24 cellular contexts compared by ENCODE assay signal in genomic region chr15:101841656-101842055, GRCh38. TPM values are rescaled to one million over a fixed set of nuclear protein-coding genes. Genes with fewer than 3 reads are reported as not detected.
"Had no signal": no experiment of that assay in that cellular context is flagged by ENCODE, and none has a peak within 500 bp of the region (broad histone marks: within the 10 kb centered on the region; RNA-seq: fewer than 3 reads in every experiment).

No MANE protein-coding gene starts in this region.

- FAIRE-seq: astrocyte had no signal

- DNase-seq: activated CD4-positive, alpha-beta memory T cell treated with anti-CD3 and anti-CD28 coated beads for 36 hours; activated CD4-positive, alpha-beta T cell treated with anti-CD3 and anti-CD28 coated beads, Interleukin-2, amount 10 ng/mL, durations not matched to agents 7 days and 5 days; activated CD4-positive, CD25-positive, alpha-beta regulatory T cell; activated CD8-positive, alpha-beta memory T cell treated with anti-CD3 and anti-CD28 coated beads for 24 hours; activated gamma-delta T cell; activated naive CD4-positive, alpha-beta T cell treated with anti-CD3 and anti-CD28 coated beads for 36 hours; activated T-cell treated with anti-CD3 and anti-CD28 coated beads, Interleukin-2, amount 50 U/mL, for 4 hours; amygdala; Karpas-422; MM.1S; NCI-H1105; NCI-H1436; NCI-H187; NCI-H2081; NCI-H510A treated with DMSO at 0.1 percent for 48 hours; NCI-H69; SK-N-SH; T-helper 1 cell had no signal

- ATAC-seq: activated T-cell treated with anti-CD3 and anti-CD28 coated beads, Interleukin-2, amount 50 U/mL, for 4 hours; Right ventricle myocardium inferior had no signal

- H3K27ac ChIP-seq: VCaP had no signal

- H3K9me3 ChIP-seq: SK-N-SH had no signal

- H3K9ac ChIP-seq: SK-N-SH had no signal

- H3K4me2 ChIP-seq: SK-N-SH had no signal

RNA-seq across cellular contexts. Expression of gene OR4F15, which starts 29.7 kb away (rescaled TPM):
- total RNA-seq: activated CD4-positive, alpha-beta memory T cell treated with anti-CD3 and anti-CD28 coated beads for 36 hours; activated CD4-positive, alpha-beta T cell treated with anti-CD3 and anti-CD28 coated beads, Interleukin-2, amount 10 ng/mL, durations not matched to agents 7 days and 5 days; activated naive CD4-positive, alpha-beta T cell treated with anti-CD3 and anti-CD28 coated beads for 36 hours; activated T-cell treated with anti-CD3 and anti-CD28 coated beads, Interleukin-2, amount 50 U/mL, for 4 hours; astrocyte; OCI-LY7; Right ventricle myocardium inferior; T-helper 2 cell treated with Interferon-gamma antibody and Interleukin-4, amounts not matched to agents 100 ng/mL and 5 ng/mL, for 36 hours had no signal
- polyA plus RNA-seq: SK-N-SH had no signal

RNA-seq across cellular contexts. Expression of gene OR4F6, which starts 38.3 kb away (rescaled TPM):
- total RNA-seq: activated CD4-positive, alpha-beta memory T cell treated with anti-CD3 and anti-CD28 coated beads for 36 hours; activated CD4-positive, alpha-beta T cell treated with anti-CD3 and anti-CD28 coated beads, Interleukin-2, amount 10 ng/mL, durations not matched to agents 7 days and 5 days; activated naive CD4-positive, alpha-beta T cell treated with anti-CD3 and anti-CD28 coated beads for 36 hours; activated T-cell treated with anti-CD3 and anti-CD28 coated beads, Interleukin-2, amount 50 U/mL, for 4 hours; astrocyte; OCI-LY7; Right ventricle myocardium inferior; RPMI7951; T-helper 2 cell treated with Interferon-gamma antibody and Interleukin-4, amounts not matched to agents 100 ng/mL and 5 ng/mL, for 36 hours had no signal
- polyA plus RNA-seq: SK-N-SH had no signal
